21 cellular contexts compared by ENCODE assay signal in the genomic region with DNA sequence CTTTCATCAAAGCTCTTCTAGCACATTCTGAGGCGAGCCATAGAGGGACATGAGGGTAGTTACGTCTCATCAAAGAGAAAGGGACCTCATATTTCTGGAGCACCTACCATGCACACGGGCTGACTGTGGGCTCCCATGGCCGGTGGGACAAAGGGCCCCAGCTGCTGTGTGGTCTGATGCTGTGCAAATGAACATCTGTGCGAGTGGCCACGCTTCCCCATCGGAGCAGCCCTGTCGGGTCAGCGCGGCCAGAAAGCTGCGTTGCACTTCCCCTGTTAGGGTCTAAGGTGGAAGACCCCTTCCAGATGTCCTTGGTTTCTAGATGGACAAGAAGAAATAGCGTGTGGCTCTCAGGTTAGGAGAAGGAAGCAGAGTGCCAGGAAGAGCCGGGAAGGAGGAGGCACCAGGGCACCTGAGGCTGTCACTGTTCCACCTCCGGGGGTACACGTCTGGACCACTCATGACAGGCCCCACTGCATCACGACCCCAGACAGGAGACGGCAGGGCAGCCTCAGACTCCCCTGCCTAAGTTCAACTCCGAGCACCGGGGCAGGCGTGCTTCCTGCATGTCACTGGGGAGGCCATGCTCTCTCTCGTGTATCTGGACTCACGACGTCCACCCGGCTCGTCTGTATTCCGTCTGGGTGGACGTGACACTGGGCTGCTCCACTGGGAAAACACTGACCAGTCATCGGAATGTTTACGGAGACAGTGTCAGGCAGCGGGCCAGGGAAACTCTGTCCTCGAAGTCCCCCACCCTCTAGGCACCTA. TPM values are rescaled to one million over a fixed set of nuclear protein-coding genes. Genes with fewer than 3 reads are reported as not detected.
DNase-seq lines count a peak whose midpoint lies in the region; ATAC-seq and TF ChIP-seq lines count a peak whose summit lies in the region.
"Had no signal": no experiment of that assay in that cellular context is flagged by ENCODE, and none has a peak within 500 bp of the region (broad histone marks: within the 10 kb centered on the region; RNA-seq: fewer than 3 reads in every experiment).

No MANE protein-coding gene starts in this region.

- H3K27ac Mint-ChIP-seq in stimulated activated naive B cell treated with anti-CD40 and anti-IgM and Interleukin-4, amounts not matched to agents 10 μg/mL and 1 μg/mL and 100 μg/mL, for 72 hours, result no peak overlapping the region
- H3K27ac Mint-ChIP-seq: activated B cell treated with CpG ODN at 0.5 μM for 24 hours; activated CD4-positive, alpha-beta memory T cell treated with anti-CD3 and anti-CD28 coated beads, Interleukin-2, amount 10 ng/mL, durations not matched to agents 7 days and 5 days; effector memory CD8-positive, alpha-beta T cell; stimulated activated naive CD8-positive, alpha-beta T cell treated with anti-CD3 and anti-CD28 coated beads, Interleukin-15, Interleukin-2, amounts not matched to agents 100 ng/mL and 50 ng/mL, for 24 hours had no signal

- WGBS in tibial nerve, 2 donors, result 53 to 59% methylated on average over 28 to 31 of the region's 31 CpGs

- H3K4me1 Mint-ChIP-seq in stimulated activated naive B cell treated with anti-CD40 and anti-IgM and Interleukin-4, amounts not matched to agents 10 μg/mL and 1 μg/mL and 100 μg/mL, for 72 hours, result peaks cover 4 to 5% of the 10 kb centered on the region in 2 donors

- TF ChIP-seq POLR2A in tibial nerve (IDR thresholded peaks at IDR 0.05), result no peak

- H3K9me3 ChIP-seq in right atrium auricular region (no peaks in the 10 kb centered on the region), mucosa of descending colon (no peaks in the 10 kb centered on the region), tibial nerve (no peaks in the 10 kb centered on the region)
- H3K9me3 ChIP-seq: neutrophil, SJCRH30, uterus had no signal

- H3K9me3 Mint-ChIP-seq in stimulated activated naive B cell treated with anti-CD40 and anti-IgM and Interleukin-4, amounts not matched to agents 10 μg/mL and 1 μg/mL and 100 μg/mL, for 72 hours, result peaks cover 0 to 5% of the 10 kb centered on the region in 2 donors
- H3K9me3 Mint-ChIP-seq: activated B cell treated with CpG ODN at 0.5 μM for 24 hours; effector memory CD8-positive, alpha-beta T cell had no signal

- no peak for TF ChIP-seq CTCF in right atrium auricular region (IDR thresholded peaks at IDR 0.05)
- no peak for TF ChIP-seq CTCF in dorsolateral prefrontal cortex (IDR thresholded peaks at IDR 0.05 in 54 of 56, conservative IDR thresholded peaks at IDR 0.05 in 2 of 56; ENCODE audit: low read depth in 1 of 56, partially characterized antibody in 56 of 56)
- TF ChIP-seq CTCF in mucosa of descending colon (IDR thresholded peaks at IDR 0.05), result no peak
- no peak for TF ChIP-seq CTCF in tibial nerve (IDR thresholded peaks at IDR 0.05)

- no peak for TF ChIP-seq EP300 in tibial nerve (IDR thresholded peaks at IDR 0.05)

- H3K4me3 Mint-ChIP-seq in stimulated activated naive B cell treated with anti-CD40 and anti-IgM and Interleukin-4, amounts not matched to agents 10 μg/mL and 1 μg/mL and 100 μg/mL, for 72 hours, result no peak overlapping the region
- H3K4me3 Mint-ChIP-seq: activated B cell treated with CpG ODN at 0.5 μM for 24 hours; activated CD4-positive, alpha-beta memory T cell treated with anti-CD3 and anti-CD28 coated beads, Interleukin-2, amount 10 ng/mL, durations not matched to agents 7 days and 5 days; effector memory CD8-positive, alpha-beta T cell; stimulated activated naive CD8-positive, alpha-beta T cell treated with anti-CD3 and anti-CD28 coated beads, Interleukin-15, Interleukin-2, amounts not matched to agents 100 ng/mL and 50 ng/mL, for 24 hours had no signal

- no peaks in the 10 kb centered on the region for H3K36me3 Mint-ChIP-seq in stimulated activated naive B cell treated with anti-CD40 and anti-IgM and Interleukin-4, amounts not matched to agents 10 μg/mL and 1 μg/mL and 100 μg/mL, for 72 hours

- H3K4me1 ChIP-seq in right atrium auricular region (peaks cover 0 to 26% of the 10 kb centered on the region in 2 donors), mucosa of descending colon (ENCODE audit: low read depth) (peaks cover 4% of the 10 kb centered on the region), tibial nerve (peaks cover 0 to 63% (median 34%) of the 10 kb centered on the region in 4 donors)

- H3K36me3 ChIP-seq in right atrium auricular region, result no peaks in the 10 kb centered on the region
- H3K36me3 ChIP-seq in mucosa of descending colon (ENCODE audit: low read depth), result no peaks in the 10 kb centered on the region
- peaks cover 0 to 8% (median 0%) of the 10 kb centered on the region in 3 donors for H3K36me3 ChIP-seq in tibial nerve
- H3K36me3 ChIP-seq: neutrophil, SJCRH30, uterus had no signal

- ATAC-seq in Right ventricle myocardium superior (ENCODE audit: poor library complexity), result no peak
- ATAC-seq in mucosa of descending colon, result no peak
- ATAC-seq in stimulated activated naive B cell treated with anti-CD40 and anti-IgM and Interleukin-4, amounts not matched to agents 10 μg/mL and 1 μg/mL and 100 μg/mL, for 72 hours (replicated peaks), result no peak
- ATAC-seq: effector memory CD8-positive, alpha-beta T cell had no signal

- H3K27ac ChIP-seq in right atrium auricular region (no peak overlapping the region), dorsolateral prefrontal cortex (peak overlapping the region in 53 of 59 donors; percentile 18 to 89 (median 72)), tibial nerve (peak overlapping the region; percentile 82 to 97 (median 90))
- H3K27ac ChIP-seq: neutrophil, SJCRH30, uterus had no signal

- H3K4me3 ChIP-seq in right atrium auricular region (no peak overlapping the region), dorsolateral prefrontal cortex (peak overlapping the region in 20 of 59 donors; percentile 2 to 50 (median 26)), mucosa of descending colon (no peak overlapping the region), tibial nerve (peak overlapping the region in 2 of 4 donors; percentile 7 to 18)
- H3K4me3 ChIP-seq: SJCRH30, uterus had no signal

- DNase-seq in Right ventricle myocardium superior (peak; percentile 34), right atrium auricular region (ENCODE audit: low spot score) (no peak), dorsolateral prefrontal cortex (no peak), mucosa of descending colon (peak in 2 of 3 donors; percentile 23 to 45), tibial nerve (ENCODE audit: low spot score in 2 of 2) (no peak), SK-N-DZ (ENCODE audit: low spot score) (no peak)
- DNase-seq in stimulated activated CD4-positive, alpha-beta T cell treated with anti-CD3 and anti-CD28 coated beads, Interleukin-4, amount 100 ng/mL, for 1 hour, result no peak
- DNase-seq in stimulated activated naive B cell treated with anti-CD40 and anti-IgM and Interleukin-4, amounts not matched to agents 10 μg/mL and 1 μg/mL and 100 μg/mL, for 72 hours, result no peak
- DNase-seq: activated B cell treated with CpG ODN at 0.5 μM for 24 hours; activated CD4-positive, alpha-beta memory T cell treated with anti-CD3 and anti-CD28 coated beads, Interleukin-2, amount 10 ng/mL, durations not matched to agents 7 days and 5 days; activated naive CD4-positive, alpha-beta T cell; effector memory CD8-positive, alpha-beta T cell; EL; NCI-H2171; NCI-H748 treated with DMSO at 0.1 percent for 48 hours; retina; SJCRH30; T-helper 2 cell; uterus had no signal

- H3K27me3 Mint-ChIP-seq in stimulated activated naive B cell treated with anti-CD40 and anti-IgM and Interleukin-4, amounts not matched to agents 10 μg/mL and 1 μg/mL and 100 μg/mL, for 72 hours, result peaks cover 43 to 60% of the 10 kb centered on the region in 2 donors

- H3K27me3 ChIP-seq in right atrium auricular region (peaks cover 0 to 3% of the 10 kb centered on the region in 2 donors), dorsolateral prefrontal cortex (peaks cover 0 to 5% (median 0%) of the 10 kb centered on the region in 45 donors), tibial nerve (peaks cover 0 to 31% of the 10 kb centered on the region in 2 donors)

- intact Hi-C loops in Right ventricle myocardium superior (cut with DNase I) (no loop called here), dorsolateral prefrontal cortex (cut with DNase I) (no loop called here), mucosa of descending colon (cut with DNase I, micrococcal nuclease) (loop anchor here in 1 of 2 donors (5.0 kb wide), 1 partner anchor 76 kb away; no protein-coding TSS in a partner anchor)

RNA-seq across cellular contexts. Expression of a gene that starts 8.5 kb away (rescaled TPM):
- total RNA-seq in Right ventricle myocardium superior, result 34.7 TPM
- total RNA-seq in right atrium auricular region, result 10 to 100 TPM; 27.9 to 36.5 TPM
- 100 to 1,000 TPM; 104 to 353 (median 235) TPM for total RNA-seq in dorsolateral prefrontal cortex
- 10 to 100 TPM; 11.6 to 76.7 (median 19.4) TPM for total RNA-seq in mucosa of descending colon
- total RNA-seq in tibial nerve, result 10 to 100 TPM; 49.5 to 81.2 (median 66.9) TPM
- polyA plus RNA-seq in SK-N-DZ (2014; cell fraction: cytosol; rRNA removed), result 26.1 and 29.6 TPM in 2 replicates
- polyA plus RNA-seq in SK-N-DZ (2014; cell fraction: nucleus; rRNA removed), result 37.3 and 59.3 TPM in 2 replicates

RNA-seq across cellular contexts. Expression of a gene that starts 34.8 kb away (rescaled TPM):
- 13.6 TPM for total RNA-seq in Right ventricle myocardium superior
- total RNA-seq in right atrium auricular region, result 10 to 100 TPM; 12.9 to 17.5 TPM
- total RNA-seq in dorsolateral prefrontal cortex, result 10 to 100 TPM; 15.4 to 33.4 (median 22.0) TPM
- 10 to 100 TPM; 35.1 to 43.9 (median 35.4) TPM for total RNA-seq in mucosa of descending colon
- 10 to 100 TPM; 30.6 to 46.3 (median 40.2) TPM for total RNA-seq in tibial nerve
- 18.4 and 18.6 TPM in 2 replicates for polyA plus RNA-seq in SK-N-DZ (2014; cell fraction: cytosol; rRNA removed)
- polyA plus RNA-seq in SK-N-DZ (2014; cell fraction: nucleus; rRNA removed), result 13.8 and 17.7 TPM in 2 replicates

Comparison
In these comparisons a context has a peak if more than half of its experiments do, and no peak if none do; other contexts are left out.
1. DNase-seq: peak in Right ventricle myocardium superior (single experiment) and mucosa of descending colon (2 of 3); none in right atrium auricular region (single experiment), dorsolateral prefrontal cortex (0 of 10), tibial nerve (0 of 2), SK-N-DZ (single experiment), stimulated activated CD4-positive, alpha-beta T cell treated with anti-CD3 and anti-CD28 coated beads, Interleukin-4, amount 100 ng/mL, for 1 hour (single experiment) and stimulated activated naive B cell treated with anti-CD40 and anti-IgM and Interleukin-4, amounts not matched to agents 10 μg/mL and 1 μg/mL and 100 μg/mL, for 72 hours (single experiment).
2. H3K27ac ChIP-seq: peak in dorsolateral prefrontal cortex (53 of 59) and tibial nerve (4 of 4); none in right atrium auricular region (0 of 2).